Comparison of ENCODE assay signal across 20 cellular contexts in genomic region chr7:158548726-158549125, GRCh38.
"Had no signal": no experiment of that assay in that cellular context is flagged by ENCODE, and none has a peak within 500 bp of the region (broad histone marks: within the 10 kb centered on the region; RNA-seq: fewer than 3 reads in every experiment).

No MANE protein-coding gene starts in this region.

- H3K36me3 ChIP-seq: breast epithelium, colonic mucosa, esophagus muscularis mucosa, gastrocnemius medialis, lower lobe of right lung, tibial artery had no signal

- H3K4me3 ChIP-seq: colonic mucosa, mucosa of descending colon, tibial artery had no signal

- H3K27ac ChIP-seq: breast epithelium, colonic mucosa, esophagus muscularis mucosa, gastrocnemius medialis, lower lobe of right lung, tibial artery had no signal

- H3K27me3 ChIP-seq: colonic mucosa had no signal

- H3K4me1 ChIP-seq: breast epithelium, colonic mucosa, gastrocnemius medialis, lower lobe of right lung, tibial artery had no signal

- H3K9me3 ChIP-seq: breast epithelium, colonic mucosa, esophagus muscularis mucosa, gastrocnemius medialis, lower lobe of right lung, mucosa of descending colon, tibial artery had no signal

- ATAC-seq: activated T-cell treated with anti-CD3 and anti-CD28 coated beads, Interleukin-2, amount 50 U/mL, for 72 hours; T-helper 17 cell had no signal

- FAIRE-seq: small intestine had no signal

- DNase-seq: activated CD4-positive, alpha-beta memory T cell treated with anti-CD3 and anti-CD28 coated beads, Interleukin-2, amount 10 ng/mL, durations not matched to agents 7 days and 5 days; activated CD4-positive, alpha-beta T cell treated with anti-CD3 and anti-CD28 coated beads for 4 hours; activated CD4-positive, CD25-positive, alpha-beta regulatory T cell; activated effector memory CD4-positive, alpha-beta T cell treated with Interleukin-2 at 50 U/mL for 16 hours; activated naive CD4-positive, alpha-beta T cell treated with anti-CD3 and anti-CD28 coated beads for 36 hours; activated naive CD8-positive, alpha-beta T cell treated with anti-CD3 and anti-CD28 coated beads, Interleukin-2, amount 10 ng/mL, durations not matched to agents 7 days and 5 days; activated T-cell treated with anti-CD3 and anti-CD28 coated beads, Interleukin-2, amount 50 U/mL, for 72 hours; amniotic stem cell; gastrocnemius medialis; lower lobe of right lung; naive B cell; stimulated activated CD4-positive, alpha-beta T cell treated with anti-CD3 and anti-CD28 coated beads, Interleukin-15, amount 100 ng/mL, for 24 hours; stimulated activated naive B cell treated with anti-CD40 and anti-IgM and Interleukin-4, amounts not matched to agents 10 μg/mL and 1 μg/mL and 100 μg/mL, for 72 hours; T-helper 17 cell had no signal
